Comparison of ENCODE assay signal across 8 cellular contexts in the genomic region with DNA sequence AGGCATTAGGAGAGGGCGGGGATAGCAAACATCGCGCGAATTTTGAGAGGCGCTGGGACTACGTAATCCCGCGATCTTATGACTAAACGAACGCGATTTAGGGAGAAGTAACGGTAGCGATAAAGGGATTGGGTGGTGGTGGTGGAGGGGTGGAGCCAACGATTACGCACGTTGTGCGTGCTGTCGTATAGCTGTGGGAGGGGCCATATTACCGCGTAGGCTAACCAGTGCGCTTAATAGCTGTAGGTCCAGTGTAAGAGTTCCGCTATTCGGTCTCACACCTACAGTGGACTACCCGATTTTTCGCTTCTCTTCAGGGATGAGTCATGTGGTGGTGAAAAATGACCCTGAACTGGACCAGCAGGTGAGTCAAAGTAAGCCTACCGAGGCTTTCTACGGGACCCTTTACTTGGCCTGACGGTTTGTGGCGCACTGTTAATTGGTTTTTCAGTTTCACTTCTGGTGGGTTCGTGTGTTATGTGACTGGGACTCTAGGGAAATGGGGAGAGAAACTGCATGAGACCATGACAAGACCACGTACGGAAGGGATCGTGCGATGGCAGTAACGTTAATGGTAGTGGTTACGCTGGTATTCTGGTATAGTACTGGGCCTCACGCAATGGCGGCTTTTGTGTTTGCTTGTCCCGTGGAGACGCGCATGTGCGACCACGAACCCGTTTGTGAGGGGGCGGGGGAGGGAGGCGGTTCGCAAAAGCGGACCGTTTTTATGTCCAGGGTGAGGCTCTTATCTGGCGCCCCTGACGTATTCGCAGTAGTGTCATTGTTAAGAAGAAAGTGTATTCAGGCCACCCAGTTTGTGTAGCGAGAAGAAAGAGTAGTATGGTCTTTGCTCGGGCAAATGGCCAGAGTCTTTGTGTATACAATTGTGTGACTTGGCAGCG. TPM values are rescaled to one million over a fixed set of nuclear protein-coding genes. Genes with fewer than 3 reads are reported as not detected.
A peak's percentile ranks its signal among the peaks of the same experiment; 100 is the strongest.
DNase-seq lines count a peak whose midpoint lies in the region; ATAC-seq and TF ChIP-seq lines count a peak whose summit lies in the region.

A gene (plus strand): TSS at position 251 of the 902 bp plus-strand sequence. CDS start 69 bp downstream, at position 320.

- H3K4me3 Mint-ChIP-seq in HFFc6, result peak within 1 kb of the TSS; percentile 100

- peak within 1 kb of the TSS; percentile 100 for H3K27ac Mint-ChIP-seq in HFFc6

- DNase-seq in AG08395 (ENCODE audit: low spot score) (peak; percentile 0), HFFc6 (peak; percentile 93), cardiac fibroblast (ENCODE audit: low read depth in 2 of 2) (peak; percentile 96 to 97), upper lobe of right lung (peak; percentile 87), GM19240 (ENCODE audit: insufficient read length, low spot score) (no peak)

- peaks cover 10% of the 10 kb centered on the region for H3K9me3 Mint-ChIP-seq in HFFc6

- peaks cover 58% of the 10 kb centered on the region for H3K79me2 ChIP-seq in OCI-LY3 (ENCODE audit: low read length)

- H3K36me3 ChIP-seq in OCI-LY3 (replicated peaks; ENCODE audit: low read depth, low read length) (peaks cover 28% of the 10 kb centered on the region), mucosa of stomach (ENCODE audit: control insufficient read depth, insufficient read depth, low read length) (no peaks in the 10 kb centered on the region), upper lobe of right lung (no peaks in the 10 kb centered on the region)

- H3K4me1 ChIP-seq in OCI-LY3 (ENCODE audit: low read length), result peaks cover 19% of the 10 kb centered on the region
- peaks cover 4% of the 10 kb centered on the region for H3K4me1 ChIP-seq in mucosa of stomach (ENCODE audit: control insufficient read depth, insufficient read depth, low read length)
- no peaks in the 10 kb centered on the region for H3K4me1 ChIP-seq in upper lobe of right lung

- H3K27me3 Mint-ChIP-seq in HFFc6 (ENCODE audit: insufficient read depth), result peaks cover 13% of the 10 kb centered on the region; the same call in 1 of the 2 replicates

- peak within 1 kb of the TSS; percentile 94 for H2AFZ ChIP-seq in OCI-LY3 (ENCODE audit: low read depth, low read length)

- H3K4me2 ChIP-seq in OCI-LY3 (ENCODE audit: low read length), result peak within 1 kb of the TSS; percentile 87

- ATAC-seq in upper lobe of right lung, result peak; percentile 100
- no peak for ATAC-seq in GM21529 (IDR thresholded peaks at IDR 0.05; ENCODE audit: unreplicated experiment)

- TF ChIP-seq CTCF in HFFc6 (IDR thresholded peaks at IDR 0.05) (no peak), OCI-LY3 (IDR thresholded peaks at IDR 0.05; ENCODE audit: low read depth, low read length) (no peak), cardiac fibroblast (IDR thresholded peaks at IDR 0.05; ENCODE audit: low read depth, low read length) (no peak), upper lobe of right lung (IDR thresholded peaks at IDR 0.05) (no peak)

- H3K9ac ChIP-seq in OCI-LY3 (ENCODE audit: low read length) (peak within 1 kb of the TSS; percentile 98), mucosa of stomach (ENCODE audit: low read length) (peak within 1 kb of the TSS; percentile 81)

- peaks cover 43% of the 10 kb centered on the region for H4K20me1 ChIP-seq in OCI-LY3 (ENCODE audit: insufficient read depth, low read length)

- intact Hi-C loops in upper lobe of right lung (cut with DNase I), result no loop called here

- H3K4me3 ChIP-seq in OCI-LY3 (ENCODE audit: low read length) (peak within 1 kb of the TSS; percentile 98), cardiac fibroblast (replicated peaks in 1 of 2; ENCODE audit: low read depth in 2 of 2, low read length in 2 of 2) (peak within 1 kb of the TSS; percentile 60 to 80), mucosa of stomach (ENCODE audit: low read length) (peak within 1 kb of the TSS; percentile 52), upper lobe of right lung (peak within 1 kb of the TSS; percentile 72)

- H3K27me3 ChIP-seq in OCI-LY3 (ENCODE audit: low read depth, low read length) (no peaks in the 10 kb centered on the region), mucosa of stomach (ENCODE audit: control insufficient read depth, insufficient read depth, low read length) (no peaks in the 10 kb centered on the region), upper lobe of right lung (no peaks in the 10 kb centered on the region)

- peaks cover 18% of the 10 kb centered on the region for H3K4me1 Mint-ChIP-seq in HFFc6 (ENCODE audit: low read depth)

- H3K27ac ChIP-seq in OCI-LY3 (ENCODE audit: low read length) (peak within 1 kb of the TSS; percentile 96), upper lobe of right lung (peak within 1 kb of the TSS; percentile 97)

- peaks cover 16% of the 10 kb centered on the region for H3K36me3 Mint-ChIP-seq in HFFc6 (ENCODE audit: low read depth)

- H3K9me3 ChIP-seq in OCI-LY3 (ENCODE audit: insufficient read depth, low read length) (no peaks in the 10 kb centered on the region), mucosa of stomach (ENCODE audit: control insufficient read depth, low read length) (no peaks in the 10 kb centered on the region), upper lobe of right lung (no peaks in the 10 kb centered on the region)

RNA-seq across cellular contexts. Expression of the gene that starts here (rescaled TPM):
- 10 to 100 TPM; 50.2 to 83.0 (median 53.2) TPM for total RNA-seq in HFFc6 (2021; fragmentation: NEBNext Ultra II Directional; extraction: Animal tissue kit (Norgen Biotek cat#: 25700))
- total RNA-seq in upper lobe of right lung, result 62.4 TPM
